Comparison of ENCODE assay signal across 36 cellular contexts in the genomic region with DNA sequence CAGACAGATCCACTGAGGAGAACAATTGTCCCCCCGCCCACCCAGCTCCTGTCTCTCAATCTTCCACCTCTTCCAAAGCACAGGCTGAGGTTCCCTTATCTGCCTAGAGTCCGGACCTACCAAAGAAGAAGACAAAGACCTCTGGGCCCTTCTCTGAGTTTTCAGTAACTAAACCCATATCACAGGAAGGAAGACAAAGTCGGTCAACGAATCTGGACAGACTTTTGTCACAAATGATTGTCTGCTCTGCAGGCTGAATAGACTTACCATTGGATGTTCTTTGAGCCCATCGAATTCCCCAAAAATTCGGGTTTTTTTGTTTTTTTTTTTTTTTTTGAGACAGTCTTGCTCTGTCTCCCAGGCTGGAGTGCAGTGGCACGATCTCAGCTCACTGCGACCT. TPM values are rescaled to one million over a fixed set of nuclear protein-coding genes. Genes with fewer than 3 reads are reported as not detected.
"Had no signal": no experiment of that assay in that cellular context is flagged by ENCODE, and none has a peak within 500 bp of the region (broad histone marks: within the 10 kb centered on the region; RNA-seq: fewer than 3 reads in every experiment).

No MANE protein-coding gene starts in this region.

- DNase-seq: activated CD4-positive, alpha-beta T cell treated with anti-CD3 and anti-CD28 coated beads, Interleukin-2, amount 10 ng/mL, durations not matched to agents 24 days and 14 days; activated CD4-positive, alpha-beta T cell treated with anti-CD3 and anti-CD28 coated beads, Interleukin-2, amount 50 U/mL, for 4 hours; activated CD8-positive, alpha-beta T cell treated with anti-CD3 and anti-CD28 coated beads for 36 hours; activated effector memory CD4-positive, alpha-beta T cell treated with anti-CD3 and anti-CD28 coated beads, Interleukin-2, amount 50 U/mL, for 16 hours; activated naive CD4-positive, alpha-beta T cell; activated naive CD4-positive, alpha-beta T cell treated with anti-CD3 and anti-CD28 coated beads, Interleukin-2, amount 50 U/mL, for 16 hours; activated T-cell treated with anti-CD3 and anti-CD28 coated beads, Interleukin-2, amount 50 U/mL, for 1 hour; activated T-cell treated with anti-CD3 and anti-CD28 coated beads, Interleukin-2, amount 50 U/mL, for 72 hours; adrenal gland; body of pancreas; Kasumi-1; KG1; MG63; NCI-H1048; NCI-H1105 treated with DMSO at 0.1 percent for 48 hours; NCI-H1436; NCI-H1694; NCI-H1930; NCI-H2081 treated with DMSO at 0.1 percent for 48 hours; NCI-H226; NCI-H446 treated with DMSO at 0.1 percent for 48 hours; NCI-H524; NCI-H69; NCI-H82; SHP77; SJCRH30 had no signal

- H3K27me3 Mint-ChIP-seq: activated T-helper 17 cell treated with anti-CD3 and anti-CD28 coated beads, Interleukin-2, amount 50 U/mL, for 72 hours had no signal

- H3K36me3 ChIP-seq: adrenal gland, MG63, SJCRH30 had no signal

- H3K27ac Mint-ChIP-seq: activated CD4-positive, alpha-beta T cell treated with anti-CD3 and anti-CD28 coated beads, Interleukin-2, amount 10 ng/mL, durations not matched to agents 24 days and 14 days; activated CD8-positive, alpha-beta T cell treated with anti-CD3 and anti-CD28 coated beads for 36 hours; activated T-cell treated with anti-CD3 and anti-CD28 coated beads, Interleukin-2, amount 50 U/mL, for 72 hours; activated T-helper 17 cell treated with anti-CD3 and anti-CD28 coated beads, Interleukin-2, amount 50 U/mL, for 72 hours; T-helper 1 cell treated with Interleukin-12 subunit alpha and Interleukin-12 subunit beta and Interleukin-4 antibody, amounts not matched to agents 30 μg/mL and 1 μg/mL, for 36 hours; T-helper 2 cell treated with Interferon-gamma antibody and Interleukin-4, amounts not matched to agents 5 μg/mL and 100 μg/mL, for 36 hours had no signal

- H3K27ac ChIP-seq: body of pancreas, SJCRH30, SK-N-MC had no signal

- FAIRE-seq: astrocyte, TTC549 had no signal

- H3K4me3 ChIP-seq: adrenal gland, body of pancreas, MG63, SJCRH30, SK-N-MC had no signal

- H3K4me3 Mint-ChIP-seq: activated CD4-positive, alpha-beta T cell treated with anti-CD3 and anti-CD28 coated beads, Interleukin-2, amount 10 ng/mL, durations not matched to agents 24 days and 14 days; activated CD8-positive, alpha-beta T cell treated with anti-CD3 and anti-CD28 coated beads for 36 hours; activated T-cell treated with anti-CD3 and anti-CD28 coated beads, Interleukin-2, amount 50 U/mL, for 72 hours; activated T-helper 17 cell treated with anti-CD3 and anti-CD28 coated beads, Interleukin-2, amount 50 U/mL, for 72 hours; T-helper 1 cell treated with Interleukin-12 subunit alpha and Interleukin-12 subunit beta and Interleukin-4 antibody, amounts not matched to agents 30 μg/mL and 1 μg/mL, for 36 hours; T-helper 2 cell treated with Interferon-gamma antibody and Interleukin-4, amounts not matched to agents 5 μg/mL and 100 μg/mL, for 36 hours had no signal

- ATAC-seq: activated CD8-positive, alpha-beta T cell treated with anti-CD3 and anti-CD28 coated beads for 36 hours; activated T-cell treated with anti-CD3 and anti-CD28 coated beads, Interleukin-2, amount 50 U/mL, for 72 hours; activated T-helper 17 cell treated with anti-CD3 and anti-CD28 coated beads, Interleukin-2, amount 50 U/mL, for 72 hours; body of pancreas; Panc1 had no signal

- H3K9me3 Mint-ChIP-seq: activated CD4-positive, alpha-beta T cell treated with anti-CD3 and anti-CD28 coated beads, Interleukin-2, amount 10 ng/mL, durations not matched to agents 24 days and 14 days; activated CD8-positive, alpha-beta T cell treated with anti-CD3 and anti-CD28 coated beads for 36 hours; activated T-cell treated with anti-CD3 and anti-CD28 coated beads, Interleukin-2, amount 50 U/mL, for 72 hours; activated T-helper 17 cell treated with anti-CD3 and anti-CD28 coated beads, Interleukin-2, amount 50 U/mL, for 72 hours; T-helper 1 cell treated with Interleukin-12 subunit alpha and Interleukin-12 subunit beta and Interleukin-4 antibody, amounts not matched to agents 30 μg/mL and 1 μg/mL, for 36 hours; T-helper 2 cell treated with Interferon-gamma antibody and Interleukin-4, amounts not matched to agents 5 μg/mL and 100 μg/mL, for 36 hours had no signal

- H3K9me3 ChIP-seq: adrenal gland, body of pancreas, MG63, SJCRH30 had no signal

- H3K27me3 ChIP-seq: adrenal gland, body of pancreas, MG63 had no signal

RNA-seq across cellular contexts. Expression of a gene that starts 58.0 kb away (rescaled TPM):
- total RNA-seq: activated CD4-positive, alpha-beta T cell treated with anti-CD3 and anti-CD28 coated beads, Interleukin-2, amount 10 ng/mL, durations not matched to agents 24 days and 14 days; activated CD8-positive, alpha-beta memory T cell treated with anti-CD3 and anti-CD28 coated beads for 36 hours; activated CD8-positive, alpha-beta T cell treated with anti-CD3 and anti-CD28 coated beads for 36 hours; activated T-helper 17 cell treated with anti-CD3 and anti-CD28 coated beads, Interleukin-2, amount 50 U/mL, for 72 hours; body of pancreas; bronchial epithelial cell; RPMI7951; SJCRH30 had no signal
